Comparison of ENCODE assay signal across 8 cellular contexts in genomic region chr16:2471016-2471652, GRCh38. TPM values are rescaled to one million over a fixed set of nuclear protein-coding genes. Genes with fewer than 3 reads are reported as not detected.
DNase-seq lines count a peak whose midpoint lies in the region; ATAC-seq and TF ChIP-seq lines count a peak whose summit lies in the region.

Gene NTN3, plus strand, starts transcription at chr16:2471297. Its CDS starts 405 bp downstream, at chr16:2471702.

- H3K27me3 ChIP-seq in KMS-11 (ENCODE audit: insufficient read depth, low read depth): peaks cover 37% of the 10 kb centered on the region
- peaks cover 56% of the 10 kb centered on the region for H3K27me3 ChIP-seq in lower lobe of right lung (ENCODE audit: low read depth)

- no peaks in the 10 kb centered on the region; the same call in 1 of the 2 replicates for H3K79me2 ChIP-seq in KMS-11 (ENCODE audit: insufficient read depth, low read depth)

- no peak within 1 kb of the TSS for H2AFZ ChIP-seq in KMS-11 (ENCODE audit: low read depth)

- peaks cover 5 to 12% of the 10 kb centered on the region in 2 donors for H3K36me3 Mint-ChIP-seq in CD14-positive monocyte
- H3K36me3 Mint-ChIP-seq in activated naive CD8-positive, alpha-beta T cell treated with anti-CD3 and anti-CD28 coated beads, Interleukin-2, amount 50 U/mL, for 24 hours (ENCODE audit: low read depth): no peaks in the 10 kb centered on the region

- H3K27ac ChIP-seq in KMS-11: no peak within 1 kb of the TSS
- no peak within 1 kb of the TSS for H3K27ac ChIP-seq in lower lobe of right lung

- H3K4me1 ChIP-seq in KMS-11 (ENCODE audit: low read depth, poor library complexity, severe bottlenecking) (peaks cover 51% of the 10 kb centered on the region), lower lobe of right lung (peaks cover 53% of the 10 kb centered on the region)

- peak within 1 kb of the TSS; percentile 29 for H3K4me2 ChIP-seq in KMS-11

- H3K4me1 Mint-ChIP-seq in CD14-positive monocyte: peaks cover 29% of the 10 kb centered on the region
- H3K4me1 Mint-ChIP-seq in activated naive CD8-positive, alpha-beta T cell treated with anti-CD3 and anti-CD28 coated beads, Interleukin-2, amount 50 U/mL, for 24 hours: peaks cover 30% of the 10 kb centered on the region

- intact Hi-C loops in CD14-positive monocyte (cut with micrococcal nuclease): loop anchor here (5.0 to 10.0 kb wide), 2 partner anchors 36 to 46 kb away; partner anchors contain the start of gene CCNF (in 1 of the 2)
- intact Hi-C loops in lower lobe of right lung (cut with DNase I): no loop called here

- DNase-seq in CD14-positive monocyte (ENCODE audit: low spot score) (peak; percentile 45), lower lobe of right lung (no peak), kidney tubule cell (ENCODE audit: low spot score) (no peak)
- DNase-seq in activated naive CD8-positive, alpha-beta T cell treated with anti-CD3 and anti-CD28 coated beads, Interleukin-2, amount 50 U/mL, for 24 hours: peak; percentile 27
- no peak for DNase-seq in effector CD8-positive, alpha-beta T cell (lab: John Stamatoyannopoulos, UW)

- no peaks in the 10 kb centered on the region for H4K20me1 ChIP-seq in KMS-11 (ENCODE audit: insufficient read depth)

- no peak within 1 kb of the TSS for H3K9ac ChIP-seq in KMS-11

- H3K4me3 Mint-ChIP-seq in CD14-positive monocyte: peak within 1 kb of the TSS in 1 of 2 donors; percentile 88
- H3K4me3 Mint-ChIP-seq in activated naive CD8-positive, alpha-beta T cell treated with anti-CD3 and anti-CD28 coated beads, Interleukin-2, amount 50 U/mL, for 24 hours: no peak within 1 kb of the TSS

- no peak for ATAC-seq in activated naive CD8-positive, alpha-beta T cell treated with anti-CD3 and anti-CD28 coated beads, Interleukin-2, amount 50 U/mL, for 24 hours
- no peak for ATAC-seq in lower lobe of right lung
- ATAC-seq in GM21786 (IDR thresholded peaks at IDR 0.05; ENCODE audit: unreplicated experiment): no peak
- no peak for ATAC-seq in HG03135 (IDR thresholded peaks at IDR 0.05; ENCODE audit: unreplicated experiment)

- H3K27me3 Mint-ChIP-seq in CD14-positive monocyte (ENCODE audit: low read depth in 3 of 3): peaks cover 52 to 71% (median 60%) of the 10 kb centered on the region in 3 donors
- peaks cover 27% of the 10 kb centered on the region for H3K27me3 Mint-ChIP-seq in activated naive CD8-positive, alpha-beta T cell treated with anti-CD3 and anti-CD28 coated beads, Interleukin-2, amount 50 U/mL, for 24 hours

- H3K36me3 ChIP-seq in KMS-11 (ENCODE audit: insufficient read depth): no peaks in the 10 kb centered on the region
- H3K36me3 ChIP-seq in lower lobe of right lung: no peaks in the 10 kb centered on the region

- H3K4me3 ChIP-seq in KMS-11 (IDR thresholded peaks at IDR 0.05; ENCODE audit: insufficient read depth, low read depth, low read length) (no peak within 1 kb of the TSS), lower lobe of right lung (peak within 1 kb of the TSS; percentile 34)

- peaks cover 0 to 13% (median 7%) of the 10 kb centered on the region in 7 donors for H3K9me3 Mint-ChIP-seq in CD14-positive monocyte
- H3K9me3 Mint-ChIP-seq in activated naive CD8-positive, alpha-beta T cell treated with anti-CD3 and anti-CD28 coated beads, Interleukin-2, amount 50 U/mL, for 24 hours: no peaks in the 10 kb centered on the region

- H3K27ac Mint-ChIP-seq in CD14-positive monocyte: no peak within 1 kb of the TSS
- no peak within 1 kb of the TSS for H3K27ac Mint-ChIP-seq in activated naive CD8-positive, alpha-beta T cell treated with anti-CD3 and anti-CD28 coated beads, Interleukin-2, amount 50 U/mL, for 24 hours

- no peak for TF ChIP-seq CTCF in CD14-positive monocyte (IDR thresholded peaks at IDR 0.05)
- TF ChIP-seq CTCF in KMS-11 (conservative IDR thresholded peaks at IDR 0.05; ENCODE audit: low read depth, low read length): no peak
- TF ChIP-seq CTCF in lower lobe of right lung (IDR thresholded peaks at IDR 0.05): no peak

- no peaks in the 10 kb centered on the region for H3K9me3 ChIP-seq in lower lobe of right lung

RNA-seq across cellular contexts. Expression of gene NTN3, which starts in this region (rescaled TPM):
- polyA plus RNA-seq in CD14-positive monocyte: not detected
- 0.24 TPM for total RNA-seq in lower lobe of right lung

Comparison
In these comparisons a context has a peak if more than half of its experiments do, and no peak if none do; other contexts are left out.
1. Peak in DNase-seq in CD14-positive monocyte; RNA of the gene not detected or under 1 TPM.